Comparison of ENCODE assay signal across 8 cellular contexts in the genomic region with DNA sequence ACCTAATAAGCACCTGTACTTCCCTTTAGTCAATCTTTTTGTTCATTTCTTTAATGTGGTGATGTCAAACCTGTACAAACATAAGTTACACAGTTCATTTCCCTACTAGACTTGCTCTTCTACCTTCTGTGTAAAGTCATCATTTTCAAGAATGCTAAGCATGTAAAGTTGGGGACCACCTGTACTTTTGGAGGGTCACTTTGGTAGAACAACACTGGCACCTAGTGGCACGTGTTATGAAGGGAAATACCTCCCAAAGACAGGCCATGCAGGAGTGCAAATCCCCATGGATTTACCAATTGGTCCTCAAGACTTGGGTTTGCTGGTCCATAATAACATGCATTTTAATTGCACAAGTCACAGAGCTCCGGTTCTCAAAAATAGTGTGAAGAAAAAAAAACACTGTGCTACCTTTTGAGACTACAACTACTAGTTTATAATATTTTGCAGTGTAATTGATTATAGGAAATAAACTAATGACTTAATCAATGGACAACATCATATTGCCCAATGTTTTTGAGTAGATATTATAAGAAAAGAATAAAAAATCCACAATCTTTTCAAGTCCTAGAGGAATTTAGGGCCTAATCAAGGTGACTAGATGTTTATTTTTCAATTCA.
DNase-seq lines count a peak whose midpoint lies in the region; ATAC-seq and TF ChIP-seq lines count a peak whose summit lies in the region.

No MANE protein-coding gene starts in this region.

- H3K36me3 Mint-ChIP-seq in progenitor cell of endocrine pancreas (ENCODE audit: insufficient read depth) = no peaks in the 10 kb centered on the region

- no peaks in the 10 kb centered on the region for H3K27me3 Mint-ChIP-seq in progenitor cell of endocrine pancreas

- ATAC-seq in HG02759 (IDR thresholded peaks at IDR 0.05; ENCODE audit: unreplicated experiment) = peak; percentile 53

- H3K4me3 ChIP-seq in DOHH2 (ENCODE audit: low read length) (no peak overlapping the region), SK-N-SH (ENCODE audit: low read depth in 2 of 2, low read length in 1 of 2) (no peak overlapping the region; a peak in 1 of 4 replicates), fibroblast of villous mesenchyme (ENCODE audit: low read depth, low read length) (no peak overlapping the region)

- H3K9me3 ChIP-seq in DOHH2 (ENCODE audit: control insufficient read depth, insufficient read depth, low read length) (no peaks in the 10 kb centered on the region), SK-N-SH (no peaks in the 10 kb centered on the region)

- no peaks in the 10 kb centered on the region for H3K79me2 ChIP-seq in DOHH2 (ENCODE audit: control insufficient read depth, low read length)
- no peaks in the 10 kb centered on the region for H3K79me2 ChIP-seq in SK-N-SH (ENCODE audit: insufficient read depth)

- H4K20me1 ChIP-seq in DOHH2 (ENCODE audit: control insufficient read depth, insufficient read depth, low read depth, low read length) (no peaks in the 10 kb centered on the region), SK-N-SH (ENCODE audit: insufficient read depth) (no peaks in the 10 kb centered on the region)

- TF ChIP-seq EP300 in SK-N-SH (IDR thresholded peaks at IDR 0.05; ENCODE audit: borderline replicate concordance in 1 of 2, low read depth in 1 of 2, low read length in 1 of 2) = no peak

- no peaks in the 10 kb centered on the region for H3K4me1 ChIP-seq in DOHH2 (ENCODE audit: control insufficient read depth, low read length)
- H3K4me1 ChIP-seq in SK-N-SH (ENCODE audit: control insufficient read depth in 1 of 2, insufficient read depth in 2 of 2, low read depth in 1 of 2, low read length in 1 of 2) = peaks cover 0 to 16% of the 10 kb centered on the region in 2 experiments

- H3K27me3 ChIP-seq in DOHH2 (ENCODE audit: control insufficient read depth, low read length) (no peaks in the 10 kb centered on the region), SK-N-SH (ENCODE audit: insufficient read depth) (no peaks in the 10 kb centered on the region)

- H3K4me3 Mint-ChIP-seq in progenitor cell of endocrine pancreas (ENCODE audit: low read depth) = no peak overlapping the region

- no peak overlapping the region for H2AFZ ChIP-seq in SK-N-SH (ENCODE audit: low read depth)

- no peak overlapping the region for H3K9ac ChIP-seq in SK-N-SH

- no peaks in the 10 kb centered on the region for H3F3A ChIP-seq in DOHH2 (ENCODE audit: control insufficient read depth, insufficient read depth)
- no peaks in the 10 kb centered on the region for H3F3A ChIP-seq in SK-N-SH (replicated peaks; ENCODE audit: insufficient read depth)

- POLR2A ChIA-PET in SK-N-SH (lab: Yijun Ruan, JAX) = no interaction called here

- WGBS in SK-N-SH (ENCODE audit: low lambda C conversion rate) = 0% methylated on average over 2 of the region's 2 CpGs

- no peaks in the 10 kb centered on the region for H3K9me2 ChIP-seq in DOHH2 (replicated peaks; ENCODE audit: control insufficient read depth, low read length)
- H3K9me2 ChIP-seq in SK-N-SH = no peaks in the 10 kb centered on the region

- no peak overlapping the region for H3K27ac Mint-ChIP-seq in progenitor cell of endocrine pancreas

- TF ChIP-seq CTCF in DOHH2 (IDR thresholded peaks at IDR 0.05; ENCODE audit: low read depth, low read length, poor library complexity, severe bottlenecking) = peak; percentile 65
- TF ChIP-seq CTCF in SK-N-SH (IDR thresholded peaks at IDR 0.05) = peak; percentile 93
- TF ChIP-seq CTCF in fibroblast of villous mesenchyme (IDR thresholded peaks at IDR 0.05; ENCODE audit: insufficient read depth, low read depth, low read length) = peak; percentile 70
- TF ChIP-seq CTCF in progenitor cell of endocrine pancreas (IDR thresholded peaks at IDR 0.05; ENCODE audit: unreplicated experiment) = peak; percentile 84

- H3K4me2 ChIP-seq in DOHH2 (ENCODE audit: low read length) (no peak overlapping the region), SK-N-SH (no peak overlapping the region)

- no peaks in the 10 kb centered on the region for H3K9me3 Mint-ChIP-seq in progenitor cell of endocrine pancreas (ENCODE audit: low read depth)

- H3K27ac ChIP-seq in DOHH2 (ENCODE audit: low read depth, low read length) = no peak overlapping the region
- H3K27ac ChIP-seq in SK-N-SH (ENCODE audit: low read depth in 2 of 2, low read length in 1 of 2) = no peak overlapping the region

- peaks cover 2% of the 10 kb centered on the region for H3K4me1 Mint-ChIP-seq in progenitor cell of endocrine pancreas (ENCODE audit: low read depth)

- CTCF ChIA-PET in SK-N-SH (lab: Yijun Ruan, JAX) = interaction anchor here (0.6 to 6.6 kb wide), 17 partner anchors 9 to 824 kb away, joined by 3 to 109 read pairs (median 3); partner anchors contain the start of gene IGFBP3

- DNase-seq in SK-N-SH (peak; percentile 69), fibroblast of villous mesenchyme (ENCODE audit: low read depth) (peak; percentile 60), progenitor cell of endocrine pancreas (ENCODE audit: low spot score, unreplicated experiment) (peak; percentile 44), MV-4-11 (lab: John Stamatoyannopoulos, UW) (no peak), NCI-H2196 treated with DMSO at 0.1 percent for 48 hours (lab: John Stamatoyannopoulos, UW; ENCODE audit: unreplicated experiment) (no peak), cortex of kidney (lab: John Stamatoyannopoulos, UW) (no peak)

- H3K36me3 ChIP-seq in DOHH2 (ENCODE audit: control insufficient read depth, low read length) (no peaks in the 10 kb centered on the region), SK-N-SH (replicated peaks in 1 of 2; ENCODE audit: control insufficient read depth in 1 of 2, insufficient read depth in 2 of 2, low read length in 1 of 2) (no peaks in the 10 kb centered on the region)

- TF ChIP-seq RAD21 in SK-N-SH (IDR thresholded peaks at IDR 0.05; ENCODE audit: low read length) = peak; percentile 96

TF ChIP-seq in SK-N-SH, 30 proteins besides CTCF, POLR2A, EP300 and RAD21:
- peak; percentile 96 for TF ChIP-seq SMC3 (IDR thresholded peaks at IDR 0.05; ENCODE audit: low read depth, low read length)
- no peak for TF ChIP-seq GATA2 (CRISPR knock-in tag; IDR thresholded peaks at IDR 0.05)
TF ChIP-seq in SK-N-SH: peak in this region for 1.

Comparison
In these comparisons a context has a peak if more than half of its experiments do, and no peak if none do; other contexts are left out.
1. DNase-seq: peak in SK-N-SH (single experiment), fibroblast of villous mesenchyme (single experiment) and progenitor cell of endocrine pancreas (single experiment); none in MV-4-11 (single experiment), NCI-H2196 treated with DMSO at 0.1 percent for 48 hours (single experiment) and cortex of kidney (single experiment).
2. Peak in every context shown above with its lines, with median percentiles within 50 percentile points of each other: CTCF ChIP-seq.